ENCODE assay signal across 1 cellular context in the genomic region with DNA sequence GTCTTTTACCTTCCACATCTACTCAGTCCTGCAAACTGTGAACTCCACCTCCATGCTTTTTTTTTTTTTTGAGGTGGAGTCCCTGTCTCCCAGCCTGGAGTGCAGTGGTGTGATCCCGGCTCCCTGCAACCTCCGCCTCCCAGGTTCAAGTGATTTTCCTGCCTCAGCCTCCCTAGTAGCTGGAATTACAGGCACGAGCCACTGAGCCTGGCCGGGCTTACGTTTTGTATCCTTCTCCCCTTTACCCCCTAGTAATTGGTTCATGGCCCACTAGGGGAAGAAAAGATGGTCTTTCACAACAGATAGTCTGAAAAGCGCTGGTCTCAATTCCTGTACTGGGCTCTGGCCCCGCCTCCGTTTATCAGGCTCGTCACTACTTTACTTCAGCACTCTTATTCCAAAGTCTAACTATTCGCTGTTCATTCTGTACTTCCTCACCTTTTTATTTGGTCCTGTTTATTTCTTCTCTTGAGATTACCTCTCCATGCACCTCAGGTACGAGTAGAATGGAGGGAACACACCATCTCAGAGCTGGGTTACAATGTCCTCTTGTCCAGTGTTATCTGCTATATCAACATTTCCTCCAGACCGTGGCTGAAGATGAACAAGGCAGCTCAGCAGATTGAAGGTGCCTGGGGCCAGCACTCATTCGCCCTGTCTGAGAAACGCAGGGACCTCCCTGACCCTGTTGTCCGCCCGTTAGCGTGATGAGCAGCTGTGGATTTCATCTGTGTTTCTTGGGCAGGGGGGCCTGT.
TF ChIP-seq lines count a peak whose summit lies in the region.

No MANE protein-coding gene starts in this region.

TF ChIP-seq in SK-N-SH, 30 proteins besides CTCF, POLR2A, EP300 and RAD21:
- TF ChIP-seq, protein P1, sequence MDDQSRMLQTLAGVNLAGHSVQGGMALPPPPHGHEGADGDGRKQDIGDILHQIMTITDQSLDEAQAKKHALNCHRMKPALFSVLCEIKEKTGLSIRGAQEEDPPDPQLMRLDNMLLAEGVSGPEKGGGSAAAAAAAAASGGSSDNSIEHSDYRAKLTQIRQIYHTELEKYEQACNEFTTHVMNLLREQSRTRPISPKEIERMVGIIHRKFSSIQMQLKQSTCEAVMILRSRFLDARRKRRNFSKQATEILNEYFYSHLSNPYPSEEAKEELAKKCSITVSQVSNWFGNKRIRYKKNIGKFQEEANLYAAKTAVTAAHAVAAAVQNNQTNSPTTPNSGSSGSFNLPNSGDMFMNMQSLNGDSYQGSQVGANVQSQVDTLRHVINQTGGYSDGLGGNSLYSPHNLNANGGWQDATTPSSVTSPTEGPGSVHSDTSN (IDR thresholded peaks at IDR 0.05) = no peak
- no peak for TF ChIP-seq RXRA (IDR thresholded peaks at IDR 0.05; ENCODE audit: borderline replicate concordance, low read depth)
- no peak for TF ChIP-seq NRF1 (IDR thresholded peaks at IDR 0.05; ENCODE audit: low read depth, low read length)
- TF ChIP-seq TCF12 (IDR thresholded peaks at IDR 0.05) = no peak
- TF ChIP-seq, protein P2, sequence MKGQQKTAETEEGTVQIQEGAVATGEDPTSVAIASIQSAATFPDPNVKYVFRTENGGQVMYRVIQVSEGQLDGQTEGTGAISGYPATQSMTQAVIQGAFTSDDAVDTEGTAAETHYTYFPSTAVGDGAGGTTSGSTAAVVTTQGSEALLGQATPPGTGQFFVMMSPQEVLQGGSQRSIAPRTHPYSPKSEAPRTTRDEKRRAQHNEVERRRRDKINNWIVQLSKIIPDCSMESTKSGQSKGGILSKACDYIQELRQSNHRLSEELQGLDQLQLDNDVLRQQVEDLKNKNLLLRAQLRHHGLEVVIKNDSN (IDR thresholded peaks at IDR 0.05; ENCODE audit: borderline replicate concordance, low read depth) = no peak
- no peak for TF ChIP-seq SIN3A (IDR thresholded peaks at IDR 0.05; ENCODE audit: borderline replicate concordance, low read depth, low read length)
- TF ChIP-seq GATA2 (CRISPR knock-in tag; IDR thresholded peaks at IDR 0.05) = no peak
- TF ChIP-seq EZH2phosphoT487 (IDR thresholded peaks at IDR 0.05; ENCODE audit: borderline replicate concordance, low read depth) = no peak
- TF ChIP-seq RFX5 (IDR thresholded peaks at IDR 0.05; ENCODE audit: low read length) = no peak
- no peak for TF ChIP-seq SMC3 (IDR thresholded peaks at IDR 0.05; ENCODE audit: low read depth, low read length)
- TF ChIP-seq JUND (IDR thresholded peaks at IDR 0.05) = no peak
- TF ChIP-seq, protein P3, sequence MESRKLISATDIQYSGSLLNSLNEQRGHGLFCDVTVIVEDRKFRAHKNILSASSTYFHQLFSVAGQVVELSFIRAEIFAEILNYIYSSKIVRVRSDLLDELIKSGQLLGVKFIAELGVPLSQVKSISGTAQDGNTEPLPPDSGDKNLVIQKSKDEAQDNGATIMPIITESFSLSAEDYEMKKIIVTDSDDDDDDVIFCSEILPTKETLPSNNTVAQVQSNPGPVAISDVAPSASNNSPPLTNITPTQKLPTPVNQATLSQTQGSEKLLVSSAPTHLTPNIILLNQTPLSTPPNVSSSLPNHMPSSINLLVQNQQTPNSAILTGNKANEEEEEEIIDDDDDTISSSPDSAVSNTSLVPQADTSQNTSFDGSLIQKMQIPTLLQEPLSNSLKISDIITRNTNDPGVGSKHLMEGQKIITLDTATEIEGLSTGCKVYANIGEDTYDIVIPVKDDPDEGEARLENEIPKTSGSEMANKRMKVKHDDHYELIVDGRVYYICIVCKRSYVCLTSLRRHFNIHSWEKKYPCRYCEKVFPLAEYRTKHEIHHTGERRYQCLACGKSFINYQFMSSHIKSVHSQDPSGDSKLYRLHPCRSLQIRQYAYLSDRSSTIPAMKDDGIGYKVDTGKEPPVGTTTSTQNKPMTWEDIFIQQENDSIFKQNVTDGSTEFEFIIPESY (IDR thresholded peaks at IDR 0.05; ENCODE audit: borderline replicate concordance, low read depth) = no peak
- no peak for TF ChIP-seq MEF2A (IDR thresholded peaks at IDR 0.05; ENCODE audit: borderline replicate concordance, low read depth)
- no peak for TF ChIP-seq ELF1 (IDR thresholded peaks at IDR 0.05)
- TF ChIP-seq TEAD4 (IDR thresholded peaks at IDR 0.05; ENCODE audit: borderline replicate concordance, insufficient read depth) = no peak
- no peak for TF ChIP-seq CHD2 (IDR thresholded peaks at IDR 0.05; ENCODE audit: low read length, partially characterized antibody)
- TF ChIP-seq MXI1 (IDR thresholded peaks at IDR 0.05; ENCODE audit: low read depth, low read length) = no peak
- no peak for TF ChIP-seq FOXM1 (IDR thresholded peaks at IDR 0.05; ENCODE audit: low read depth)
- TF ChIP-seq FOXJ3 (CRISPR knock-in tag; IDR thresholded peaks at IDR 0.05) = no peak
- no peak for TF ChIP-seq FOSL2 (IDR thresholded peaks at IDR 0.05; ENCODE audit: borderline replicate concordance, low read depth)
